Comparison of ENCODE assay signal across 18 cellular contexts in genomic region chr11:14417186-14417585, GRCh38. TPM values are rescaled to one million over a fixed set of nuclear protein-coding genes. Genes with fewer than 3 reads are reported as not detected.
DNase-seq lines count a peak whose midpoint lies in the region; ATAC-seq, FAIRE-seq and TF ChIP-seq lines count a peak whose summit lies in the region.
"Had no signal": no experiment of that assay in that cellular context is flagged by ENCODE, and none has a peak within 500 bp of the region (broad histone marks: within the 10 kb centered on the region; RNA-seq: fewer than 3 reads in every experiment).

No MANE protein-coding gene starts in this region.

- TF ChIP-seq EP300 in K562 (IDR thresholded peaks at IDR 0.05; ENCODE audit: low read length) = no peak

- no peaks in the 10 kb centered on the region for H3K79me2 ChIP-seq in K562 (ENCODE audit: control insufficient read depth, insufficient read depth, low read length)

- DNase-seq in natural killer cell treated with Interleukin-12 subunit alpha and Interleukin-12 subunit beta and Interleukin-15 and Interleukin-18, amount 100 ng/mL, for 72 hours (ENCODE audit: low spot score) = no peak
- DNase-seq in natural killer cell (no peak), K562 (ENCODE audit: extremely low read depth in 1 of 4, low spot score in 3 of 4) (no peak), medulla oblongata (ENCODE audit: extremely low spot score) (peak; percentile 7), HuH-7 (ENCODE audit: low spot score) (no peak), dorsolateral prefrontal cortex (no peak), COLO829 (ENCODE audit: low spot score) (no peak)
- DNase-seq: activated T-cell treated with anti-CD3 and anti-CD28 coated beads, Interleukin-2, amount 50 U/mL, for 48 hours; CD8-positive, alpha-beta T cell; MM.1S; NCI-H1930; NCI-H446; right lobe of liver; stimulated activated naive CD8-positive, alpha-beta T cell treated with anti-CD3 and anti-CD28 coated beads, Interleukin-15, amount 100 ng/mL, for 72 hours; WERI-Rb-1 had no signal

- H3K27ac ChIP-seq in K562 (ENCODE audit: extremely low read depth, low read depth, low read length) (no peak overlapping the region), subcutaneous abdominal adipose tissue (ENCODE audit: low read depth, low read length) (peak overlapping the region; percentile 80), dorsolateral prefrontal cortex (peak overlapping the region in 7 of 59 donors; percentile 15 to 71 (median 42))
- H3K27ac ChIP-seq: cardiac muscle cell, right lobe of liver, WERI-Rb-1 had no signal

- H3K36me3 ChIP-seq in K562 (ENCODE audit: control insufficient read depth, insufficient read depth, low read length) (no peaks in the 10 kb centered on the region), subcutaneous abdominal adipose tissue (ENCODE audit: control insufficient read depth in 5 of 5, insufficient read depth in 5 of 5, low read length in 5 of 5) (no peaks in the 10 kb centered on the region)
- H3K36me3 ChIP-seq: cardiac muscle cell, right lobe of liver, WERI-Rb-1 had no signal

- H3K9me3 ChIP-seq in K562 (replicated peaks; ENCODE audit: control insufficient read depth, insufficient read depth, low read depth, low read length) (no peaks in the 10 kb centered on the region), subcutaneous abdominal adipose tissue (ENCODE audit: control insufficient read depth in 5 of 5, low read length in 5 of 5) (no peaks in the 10 kb centered on the region)
- H3K9me3 ChIP-seq: right lobe of liver had no signal

- TF ChIP-seq CTCF in natural killer cell (IDR thresholded peaks at IDR 0.05) = no peak
- TF ChIP-seq CTCF in K562 (IDR thresholded peaks at IDR 0.05 in 2 of 3, conservative IDR thresholded peaks at IDR 0.05 in 1 of 3; ENCODE audit: insufficient read depth in 2 of 3, low read depth in 1 of 3, low read length in 3 of 3) = no peak
- TF ChIP-seq CTCF in dorsolateral prefrontal cortex (IDR thresholded peaks at IDR 0.05 in 54 of 56, conservative IDR thresholded peaks at IDR 0.05 in 2 of 56; ENCODE audit: low read depth in 1 of 56, partially characterized antibody in 56 of 56) = no peak

- ATAC-seq in natural killer cell treated with Interleukin-12 subunit alpha and Interleukin-12 subunit beta and Interleukin-15 and Interleukin-18, amount 100 ng/mL, for 72 hours = no peak
- no peak for ATAC-seq in natural killer cell
- no peak for ATAC-seq in K562
- ATAC-seq: CD8-positive, alpha-beta T cell; right lobe of liver; stimulated activated naive CD8-positive, alpha-beta T cell treated with anti-CD3 and anti-CD28 coated beads, Interleukin-15, amount 100 ng/mL, for 72 hours had no signal

- TF ChIP-seq RAD21 in K562 (CRISPR knock-in tag; conservative IDR thresholded peaks at IDR 0.05 in 1 of 2, IDR thresholded peaks at IDR 0.05 in 1 of 2) = no peak

- H3K9me3 Mint-ChIP-seq in natural killer cell treated with Interleukin-12 subunit alpha and Interleukin-12 subunit beta and Interleukin-15 and Interleukin-18, amount 100 ng/mL, for 72 hours = no peaks in the 10 kb centered on the region
- no peaks in the 10 kb centered on the region for H3K9me3 Mint-ChIP-seq in natural killer cell
- H3K9me3 Mint-ChIP-seq: CD8-positive, alpha-beta T cell; stimulated activated naive CD8-positive, alpha-beta T cell treated with anti-CD3 and anti-CD28 coated beads, Interleukin-15, amount 100 ng/mL, for 72 hours had no signal

- CTCF ChIA-PET in K562 (lab: Yijun Ruan, JAX; ENCODE audit: low intra/inter-chr PET ratio) = no interaction called here

- H3K27me3 Mint-ChIP-seq in natural killer cell treated with Interleukin-12 subunit alpha and Interleukin-12 subunit beta and Interleukin-15 and Interleukin-18, amount 100 ng/mL, for 72 hours = no peaks in the 10 kb centered on the region
- peaks cover 0 to 3% of the 10 kb centered on the region in 2 donors for H3K27me3 Mint-ChIP-seq in natural killer cell (ENCODE audit: low read depth in 2 of 2)
- H3K27me3 Mint-ChIP-seq: stimulated activated naive CD8-positive, alpha-beta T cell treated with anti-CD3 and anti-CD28 coated beads, Interleukin-15, amount 100 ng/mL, for 72 hours had no signal

- H3K4me1 ChIP-seq in K562 (replicated peaks in 1 of 2; ENCODE audit: control insufficient read depth in 2 of 2, insufficient read depth in 2 of 2, low read length in 2 of 2) = peaks cover 13 to 28% of the 10 kb centered on the region in 2 experiments
- H3K4me1 ChIP-seq in subcutaneous abdominal adipose tissue (ENCODE audit: control insufficient read depth in 5 of 5, insufficient read depth in 5 of 5, low read length in 5 of 5) = peaks cover 1 to 45% (median 39%) of the 10 kb centered on the region in 5 donors
- H3K4me1 ChIP-seq: right lobe of liver had no signal

- no peaks in the 10 kb centered on the region for H3K36me3 Mint-ChIP-seq in natural killer cell treated with Interleukin-12 subunit alpha and Interleukin-12 subunit beta and Interleukin-15 and Interleukin-18, amount 100 ng/mL, for 72 hours
- no peaks in the 10 kb centered on the region for H3K36me3 Mint-ChIP-seq in natural killer cell
- H3K36me3 Mint-ChIP-seq: CD8-positive, alpha-beta T cell had no signal

- no TSS peak for BruUV-seq in K562 (replicated peaks; lab: Mats Ljungman, UMichigan)

- H3K4me2 ChIP-seq in K562 (ENCODE audit: insufficient read depth, low read length) = no peak overlapping the region

- H3K9me1 ChIP-seq in K562 (ENCODE audit: control insufficient read depth, insufficient read depth, low read length) = no peaks in the 10 kb centered on the region

- FAIRE-seq in K562 (lab: Jason Lieb, UNC) = no peak
- FAIRE-seq: keratinocyte had no signal

- H2AFZ ChIP-seq in K562 (ENCODE audit: low read depth, low read length) = peak overlapping the region; percentile 27; the same call in 1 of the 2 replicates

- peaks cover 53 to 59% of the 10 kb centered on the region in 2 donors for H3K4me1 Mint-ChIP-seq in natural killer cell treated with Interleukin-12 subunit alpha and Interleukin-12 subunit beta and Interleukin-15 and Interleukin-18, amount 100 ng/mL, for 72 hours (ENCODE audit: low read depth in 2 of 2)
- peaks cover 54 to 59% of the 10 kb centered on the region in 2 donors for H3K4me1 Mint-ChIP-seq in natural killer cell

- H3K9ac ChIP-seq in K562 (ENCODE audit: insufficient read depth in 1 of 2, low read depth in 2 of 2, low read length in 2 of 2) (no peak overlapping the region), subcutaneous abdominal adipose tissue (ENCODE audit: low read length in 5 of 5) (peak overlapping the region in 1 of 5 donors; percentile 57)

- TF ChIP-seq POLR2A in K562 (conservative IDR thresholded peaks at IDR 0.05) = no peak

- intact Hi-C loops in natural killer cell (cut with micrococcal nuclease) (no loop called here), K562 (cut with micrococcal nuclease) (loop anchor here (5.0 kb wide), 1 partner anchor 60 kb away; the partner anchor contains the start of gene RRAS2), dorsolateral prefrontal cortex (cut with DNase I) (no loop called here)

- no peak overlapping the region for H3K4me3 Mint-ChIP-seq in natural killer cell treated with Interleukin-12 subunit alpha and Interleukin-12 subunit beta and Interleukin-15 and Interleukin-18, amount 100 ng/mL, for 72 hours
- no peak overlapping the region for H3K4me3 Mint-ChIP-seq in natural killer cell
- H3K4me3 Mint-ChIP-seq: CD8-positive, alpha-beta T cell; stimulated activated naive CD8-positive, alpha-beta T cell treated with anti-CD3 and anti-CD28 coated beads, Interleukin-15, amount 100 ng/mL, for 72 hours had no signal

- WGBS in K562 (ENCODE audit: insufficient coverage, low coverage, missing lambda C conversion rate) = 41% methylated on average over 4 of the region's 4 CpGs

- H3K27me3 ChIP-seq in K562 (ENCODE audit: control insufficient read depth in 2 of 2, insufficient read depth in 2 of 2, low read length in 2 of 2) = no peaks in the 10 kb centered on the region
- no peaks in the 10 kb centered on the region for H3K27me3 ChIP-seq in subcutaneous abdominal adipose tissue (ENCODE audit: control insufficient read depth in 5 of 5, insufficient read depth in 4 of 5, low read length in 5 of 5)
- no peaks in the 10 kb centered on the region for H3K27me3 ChIP-seq in dorsolateral prefrontal cortex
- H3K27me3 ChIP-seq: cardiac muscle cell, right lobe of liver had no signal

- in situ Hi-C loops in K562 (cut with MboI) = loop anchor here (10.0 kb wide), 1 partner anchor 112 kb away; no protein-coding TSS in a partner anchor

- H3K4me3 ChIP-seq in K562 (no peak overlapping the region), subcutaneous abdominal adipose tissue (ENCODE audit: low read depth in 1 of 5, low read length in 5 of 5) (no peak overlapping the region), dorsolateral prefrontal cortex (no peak overlapping the region)
- H3K4me3 ChIP-seq: cardiac muscle cell, right lobe of liver had no signal

- H4K20me1 ChIP-seq in K562 (replicated peaks; ENCODE audit: control insufficient read depth, insufficient read depth, low read length) = no peaks in the 10 kb centered on the region

- peak overlapping the region; percentile 97 to 99 for H3K27ac Mint-ChIP-seq in natural killer cell treated with Interleukin-12 subunit alpha and Interleukin-12 subunit beta and Interleukin-15 and Interleukin-18, amount 100 ng/mL, for 72 hours
- peak overlapping the region in 1 of 2 donors; percentile 95 for H3K27ac Mint-ChIP-seq in natural killer cell
- H3K27ac Mint-ChIP-seq: CD8-positive, alpha-beta T cell; stimulated activated naive CD8-positive, alpha-beta T cell treated with anti-CD3 and anti-CD28 coated beads, Interleukin-15, amount 100 ng/mL, for 72 hours had no signal

- POLR2A ChIA-PET in K562 (lab: Yijun Ruan, JAX) = interaction anchor here (0.7 to 1.3 kb wide), 2 partner anchors 19 to 113 kb away, joined by 3 read pairs; no protein-coding TSS in a partner anchor

RNA-seq across cellular contexts. Expression of gene RRAS2, which starts 58.2 kb away (rescaled TPM):
- total RNA-seq in natural killer cell treated with Interleukin-12 subunit alpha and Interleukin-12 subunit beta and Interleukin-15 and Interleukin-18, amount 100 ng/mL, for 72 hours = 100 to 1,000 TPM in 1 of 2 donors, 10 to 100 TPM in 1; 97.3 to 141 TPM
- total RNA-seq in natural killer cell (10 to 100 TPM; 62.1 to 86.7 (median 69.6) TPM), K562 (2014; rRNA removed) (36.0 and 37.6 TPM in 2 replicates), K562 (2014; rRNA removed; fragmentation: Illumina TruSeq; extraction: Trizol) (41.9 and 45.9 TPM in 2 replicates), K562 (2015; rRNA removed; fragmentation: Illumina TruSeq; extraction: Trizol) (29.9 and 30.7 TPM in 2 replicates), K562 (2021) (40.7 and 42.6 TPM in 2 replicates), dorsolateral prefrontal cortex (10 to 100 TPM in 106 of 120 experiments, 1 to 10 TPM in 14; 6.9 to 20.2 (median 12.8) TPM)
- 11.3 and 41.3 TPM in 2 replicates for total RNA-seq in K562 (2011; cell fraction: chromatin; rRNA removed; ENCODE audit: low replicate concordance)
- total RNA-seq in K562 (2011; cell fraction: nucleolus; rRNA removed) = 9.2 and 11.7 TPM in 2 replicates
- total RNA-seq in K562 (2011; cell fraction: nucleoplasm; rRNA removed) = 22.9 and 46.2 TPM in 2 replicates
- polyA plus RNA-seq in K562 (2011; rRNA removed) (28.3 and 45.6 TPM in 2 replicates), K562 (2014; fragmentation: Illumina TruSeq; extraction: Trizol) (40.2 and 47.5 TPM in 2 replicates), K562 (2014; fragmentation: Nextera tagmentation; extraction: Ambion mirVana) (10 to 100 TPM in 1 of 2 experiments, 1 to 10 TPM in 1; 9.4 to 10.3 TPM), K562 (2014; rRNA removed) (30.3 and 32.5 TPM in 2 replicates)
- polyA plus RNA-seq in K562 (2011; cell fraction: cytosol; rRNA removed) = 11.6 and 15.2 TPM in 2 replicates
- 8.0 and 8.8 TPM in 2 replicates for polyA plus RNA-seq in K562 (2011; cell fraction: nucleus; rRNA removed)
- polyA plus RNA-seq in K562 (2012) = 23.9 and 29.5 TPM in 2 replicates
- polyA minus RNA-seq in K562 (2011; rRNA and poly(A)+ RNA removed) = 43.4 and 45.5 TPM in 2 replicates
- 16.7 and 22.8 TPM in 2 replicates for polyA minus RNA-seq in K562 (2011; cell fraction: cytosol; rRNA and poly(A)+ RNA removed)
- polyA minus RNA-seq in K562 (2011; cell fraction: nucleus; rRNA and poly(A)+ RNA removed) = 13.6 and 13.7 TPM in 2 replicates
